ENCODE assay signal across 27 cellular contexts in genomic region chr10:48940958-48941357, GRCh38. TPM values are rescaled to one million over a fixed set of nuclear protein-coding genes. Genes with fewer than 3 reads are reported as not detected.
A peak's percentile ranks its signal among the peaks of the same experiment; 100 is the strongest.
DNase-seq lines count a peak whose midpoint lies in the region; ATAC-seq and TF ChIP-seq lines count a peak whose summit lies in the region.
"Had no signal": no experiment of that assay in that cellular context is flagged by ENCODE, and none has a peak within 500 bp of the region (broad histone marks: within the 10 kb centered on the region; RNA-seq: fewer than 3 reads in every experiment).

No MANE protein-coding gene starts in this region.

- intact Hi-C loops in vagina (cut with DNase I) (no loop called here), uterus (cut with DNase I; ENCODE audit: low total_unique reads) (no loop called here), tibial artery (cut with DNase I; ENCODE audit: low total_unique reads) (no loop called here)

- H3K27ac ChIP-seq in vagina = no peak overlapping the region
- no peak overlapping the region for H3K27ac ChIP-seq in foreskin keratinocyte
- H3K27ac ChIP-seq in uterus = no peak overlapping the region
- no peak overlapping the region for H3K27ac ChIP-seq in tibial artery
- H3K27ac ChIP-seq: BLaER1 treated with 17β-estradiol and CSF1 and Interleukin-3, amounts not matched to agents 10 nM and 100 nM; SJCRH30 had no signal

- TF ChIP-seq POLR2A in vagina (IDR thresholded peaks at IDR 0.05) (no peak), uterus (IDR thresholded peaks at IDR 0.05) (no peak)

- no peak for TF ChIP-seq CTCF in choroid plexus epithelial cell (conservative IDR thresholded peaks at IDR 0.05; ENCODE audit: low read depth, low read length)
- no peak for TF ChIP-seq CTCF in vagina (IDR thresholded peaks at IDR 0.05)
- TF ChIP-seq CTCF in foreskin keratinocyte (conservative IDR thresholded peaks at IDR 0.05) = no peak
- no peak for TF ChIP-seq CTCF in uterus (IDR thresholded peaks at IDR 0.05)
- no peak for TF ChIP-seq CTCF in tibial artery (IDR thresholded peaks at IDR 0.05)

- H3K9me3 ChIP-seq in vagina (no peaks in the 10 kb centered on the region), uterus (no peaks in the 10 kb centered on the region), tibial artery (no peaks in the 10 kb centered on the region)
- H3K9me3 ChIP-seq: BLaER1 treated with 17β-estradiol and CSF1 and Interleukin-3, amounts not matched to agents 10 nM and 100 nM; SJCRH30 had no signal

- ATAC-seq in foreskin keratinocyte = no peak
- ATAC-seq: CD8-positive, alpha-beta T cell; Panc1 had no signal

- H3K27me3 ChIP-seq in vagina (no peaks in the 10 kb centered on the region), foreskin keratinocyte (no peaks in the 10 kb centered on the region), uterus (no peaks in the 10 kb centered on the region), tibial artery (no peaks in the 10 kb centered on the region)
- H3K27me3 ChIP-seq: BLaER1 treated with 17β-estradiol and CSF1 and Interleukin-3, amounts not matched to agents 10 nM and 100 nM; SJCRH30 had no signal

- DNase-seq in activated CD8-positive, alpha-beta memory T cell treated with anti-CD3 and anti-CD28 coated beads, Interleukin-2, amount 50 U/mL, for 48 hours = peak; percentile 23
- DNase-seq in activated CD8-positive, alpha-beta memory T cell treated with anti-CD3 and anti-CD28 coated beads for 24 hours = no peak
- peak; percentile 75 for DNase-seq in choroid plexus epithelial cell (ENCODE audit: low read depth)
- DNase-seq in mesenteric fat pad (ENCODE audit: low spot score) = peak; percentile 64
- DNase-seq in vagina (ENCODE audit: extremely low spot score in 2 of 2) = peak; percentile 42 to 58
- DNase-seq in foreskin keratinocyte = no peak
- no peak for DNase-seq in uterus
- no peak for DNase-seq in tibial artery
- DNase-seq: 8988T, Calu3, DMS153, GF-D8, Karpas-422, MV-4-11, NCI-H1105 treated with DMSO at 0.1 percent for 48 hours, NCI-H1694, NCI-H2081, NCI-H2171, NCI-H345, NCI-H524, NCI-H82, SJCRH30 had no signal

- H3K4me3 ChIP-seq in choroid plexus epithelial cell (ENCODE audit: low read depth, low read length) (no peak overlapping the region), vagina (no peak overlapping the region), uterus (no peak overlapping the region), tibial artery (no peak overlapping the region)
- H3K4me3 ChIP-seq: BLaER1 treated with 17β-estradiol and CSF1 and Interleukin-3, amounts not matched to agents 10 nM and 100 nM; SJCRH30 had no signal

- H3K36me3 ChIP-seq in vagina = no peaks in the 10 kb centered on the region
- H3K36me3 ChIP-seq in uterus = no peaks in the 10 kb centered on the region
- no peaks in the 10 kb centered on the region for H3K36me3 ChIP-seq in tibial artery
- H3K36me3 ChIP-seq: SJCRH30 had no signal

- H3K4me1 ChIP-seq in vagina = peaks cover 5% of the 10 kb centered on the region
- H3K4me1 ChIP-seq in foreskin keratinocyte = no peaks in the 10 kb centered on the region
- H3K4me1 ChIP-seq in uterus = no peaks in the 10 kb centered on the region
- no peaks in the 10 kb centered on the region for H3K4me1 ChIP-seq in tibial artery
- H3K4me1 ChIP-seq: BLaER1 treated with 17β-estradiol and CSF1 and Interleukin-3, amounts not matched to agents 10 nM and 100 nM; SJCRH30 had no signal

RNA-seq across cellular contexts. Expression of gene LRRC18, which starts 1.3 kb away (rescaled TPM):
- total RNA-seq in mesenteric fat pad (not detected), vagina (not detected), foreskin keratinocyte (not detected in 2 replicates), uterus (under 1 TPM in 1 of 4 donors, not detected in 3; 0.21 TPM)
- not detected in 2 replicates for polyA plus RNA-seq in foreskin keratinocyte
- total RNA-seq: Calu3; CD8-positive, alpha-beta T cell; H1; M059J; SJCRH30 had no signal
- polyA plus RNA-seq: H1 had no signal

Comparison
In these comparisons a context has a peak if more than half of its experiments do, and no peak if none do; other contexts are left out.
1. DNase-seq: peak in activated CD8-positive, alpha-beta memory T cell treated with anti-CD3 and anti-CD28 coated beads, Interleukin-2, amount 50 U/mL, for 48 hours (single experiment), choroid plexus epithelial cell (single experiment), mesenteric fat pad (single experiment) and vagina (2 of 2); none in activated CD8-positive, alpha-beta memory T cell treated with anti-CD3 and anti-CD28 coated beads for 24 hours (single experiment), foreskin keratinocyte (0 of 2), uterus (0 of 2) and tibial artery (0 of 2).